ENCODE assay signal across 9 cellular contexts in genomic region chr15:48239334-48239733, GRCh38. TPM values are rescaled to one million over a fixed set of nuclear protein-coding genes. Genes with fewer than 3 reads are reported as not detected.
"Had no signal": no experiment of that assay in that cellular context is flagged by ENCODE, and none has a peak within 500 bp of the region (broad histone marks: within the 10 kb centered on the region; RNA-seq: fewer than 3 reads in every experiment).

No MANE protein-coding gene starts in this region.

- ATAC-seq: GM12878 had no signal

- FAIRE-seq: G401.6, GM12878, GM12891, GM12892, GM18507, GM19239 had no signal

- DNase-seq: GDM1, GF-D8 had no signal

- H3K4me3 ChIP-seq: GM12878 had no signal

RNA-seq across cellular contexts. Expression of gene SLC12A1, which starts 33.2 kb away (rescaled TPM):
- total RNA-seq: G401 had no signal
- polyA plus RNA-seq: GM12878 had no signal

RNA-seq across cellular contexts. Expression of gene CTXN2, which starts 47.9 kb away (rescaled TPM):
- total RNA-seq: G401 had no signal
